In the genomic region with DNA sequence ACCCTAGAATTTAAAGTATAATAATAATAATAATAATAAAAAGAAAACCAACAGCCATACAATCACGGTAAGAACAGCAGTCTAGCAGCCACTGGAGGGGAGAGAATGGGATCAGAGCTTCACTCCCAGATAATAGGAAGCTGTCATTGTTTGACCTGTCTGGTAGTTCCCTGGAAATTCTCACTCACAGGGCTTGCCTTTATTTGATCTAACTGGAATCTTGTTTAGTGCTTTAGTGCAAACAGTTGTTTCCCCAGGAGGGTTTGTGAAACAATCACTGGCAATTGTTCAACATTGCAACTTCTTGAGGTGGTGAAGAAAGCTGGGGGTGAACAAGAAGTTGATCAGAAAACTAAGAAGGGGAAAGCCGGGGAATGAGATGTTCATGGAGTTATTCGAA, we compare ENCODE assay signal across 8 cellular contexts.
"Had no signal": no experiment of that assay in that cellular context is flagged by ENCODE, and none has a peak within 500 bp of the region (broad histone marks: within the 10 kb centered on the region; RNA-seq: fewer than 3 reads in every experiment).

No MANE protein-coding gene starts in this region.

- H3K9me3 ChIP-seq: HAP-1 had no signal

- DNase-seq: GM23248, GOT3, H7, HFFc6, IMR-90 had no signal

- H3K27ac Mint-ChIP-seq: HFFc6 had no signal

- H2AFZ ChIP-seq: GM23248 had no signal

- ATAC-seq: HCT116, K562 had no signal

- H3K9ac ChIP-seq: GM23248 had no signal

- H3K4me3 ChIP-seq: GM23248, HAP-1, K562 had no signal

- H3K36me3 ChIP-seq: HAP-1 had no signal

- H3K27ac ChIP-seq: GM23248 had no signal

- H3K4me3 Mint-ChIP-seq: HFFc6 had no signal
